27 cellular contexts compared by ENCODE assay signal in genomic region chr5:122919969-122920368, GRCh38.
"Had no signal": no experiment of that assay in that cellular context is flagged by ENCODE, and none has a peak within 500 bp of the region (broad histone marks: within the 10 kb centered on the region; RNA-seq: fewer than 3 reads in every experiment).

No MANE protein-coding gene starts in this region.

- H3K27ac ChIP-seq: neutrophil, pancreas, prostate gland, right lobe of liver, sigmoid colon, stomach, thoracic aorta, thyroid gland, tibial nerve, upper lobe of left lung, vagina had no signal

- ATAC-seq: natural killer cell treated with Interleukin-12 subunit alpha and Interleukin-12 subunit beta and Interleukin-15 and Interleukin-18, amount 100 ng/mL, for 72 hours; pancreas; right cardiac atrium; right lobe of liver; stimulated activated effector memory CD8-positive, alpha-beta T cell treated with anti-CD3 and anti-CD28 coated beads, Interleukin-12 subunit alpha, Interleukin-12 subunit beta, amount 100 ng/mL, for 72 hours; stimulated activated naive B cell treated with anti-CD40 and anti-IgM and Interleukin-4, amounts not matched to agents 10 μg/mL and 1 μg/mL and 100 μg/mL, for 72 hours had no signal

- H3K27ac Mint-ChIP-seq: natural killer cell treated with Interleukin-12 subunit alpha and Interleukin-12 subunit beta and Interleukin-15 and Interleukin-18, amount 100 ng/mL, for 72 hours; nephron progenitor cell; stimulated activated effector memory CD8-positive, alpha-beta T cell treated with anti-CD3 and anti-CD28 coated beads, Interleukin-12 subunit alpha, Interleukin-12 subunit beta, amount 100 ng/mL, for 72 hours; stimulated activated naive B cell treated with anti-CD40 and anti-IgM and Interleukin-4, amounts not matched to agents 10 μg/mL and 1 μg/mL and 100 μg/mL, for 72 hours; stimulated activated naive CD8-positive, alpha-beta T cell treated with anti-CD3 and anti-CD28 coated beads, Interleukin-15, Interleukin-2, amounts not matched to agents 100 ng/mL and 50 ng/mL, for 24 hours had no signal

- H3K9me3 ChIP-seq: neutrophil, pancreas, prostate gland, right lobe of liver, sigmoid colon, stomach, thoracic aorta, thyroid gland, tibial nerve, upper lobe of left lung, vagina had no signal

- H3K36me3 Mint-ChIP-seq: natural killer cell treated with Interleukin-12 subunit alpha and Interleukin-12 subunit beta and Interleukin-15 and Interleukin-18, amount 100 ng/mL, for 72 hours; stimulated activated effector memory CD8-positive, alpha-beta T cell treated with anti-CD3 and anti-CD28 coated beads, Interleukin-12 subunit alpha, Interleukin-12 subunit beta, amount 100 ng/mL, for 72 hours had no signal

- FAIRE-seq: pancreas, small intestine, urothelium cell line had no signal

- H3K4me1 ChIP-seq: prostate gland, upper lobe of left lung, vagina had no signal

- H3K9me3 Mint-ChIP-seq: natural killer cell treated with Interleukin-12 subunit alpha and Interleukin-12 subunit beta and Interleukin-15 and Interleukin-18, amount 100 ng/mL, for 72 hours; stimulated activated effector memory CD8-positive, alpha-beta T cell treated with anti-CD3 and anti-CD28 coated beads, Interleukin-12 subunit alpha, Interleukin-12 subunit beta, amount 100 ng/mL, for 72 hours had no signal

- DNase-seq: nephron progenitor cell; nucleus accumbens; pancreas; right cardiac atrium; right lobe of liver; sigmoid colon; small intestine; stimulated activated CD4-positive, alpha-beta T cell treated with anti-CD3 and anti-CD28 coated beads, Interleukin-15, amount 100 ng/mL, for 24 hours; stimulated activated CD4-positive, alpha-beta T cell treated with anti-CD3 and anti-CD28 coated beads, Interleukin-2, amount 100 ng/mL, for 24 hours; stimulated activated CD4-positive, alpha-beta T cell treated with anti-CD3 and anti-CD28 coated beads, Interleukin-2, amount 100 ng/mL, for 48 hours; stimulated activated CD4-positive, alpha-beta T cell treated with anti-CD3 and anti-CD28 coated beads, Interleukin-4, amount 100 ng/mL, for 24 hours; stimulated activated naive B cell treated with anti-CD40 and anti-IgM and Interleukin-4, amounts not matched to agents 10 μg/mL and 1 μg/mL and 100 μg/mL, for 72 hours; stimulated activated naive CD4-positive, alpha-beta T cell treated with Interleukin-2 at 50 U/mL for 16 hours; stomach; thyroid gland; trophoblast cell; upper lobe of left lung had no signal

- H3K27me3 Mint-ChIP-seq: stimulated activated naive B cell treated with anti-CD40 and anti-IgM and Interleukin-4, amounts not matched to agents 10 μg/mL and 1 μg/mL and 100 μg/mL, for 72 hours; stimulated activated naive CD8-positive, alpha-beta T cell treated with anti-CD3 and anti-CD28 coated beads, Interleukin-15, Interleukin-2, amounts not matched to agents 100 ng/mL and 50 ng/mL, for 24 hours had no signal

- H3K36me3 ChIP-seq: neutrophil, pancreas, prostate gland, right lobe of liver, sigmoid colon, stomach, thoracic aorta, thyroid gland, tibial nerve, upper lobe of left lung, vagina had no signal

- H3K4me3 Mint-ChIP-seq: natural killer cell treated with Interleukin-12 subunit alpha and Interleukin-12 subunit beta and Interleukin-15 and Interleukin-18, amount 100 ng/mL, for 72 hours; nephron progenitor cell; neural crest cell; stimulated activated effector memory CD8-positive, alpha-beta T cell treated with anti-CD3 and anti-CD28 coated beads, Interleukin-12 subunit alpha, Interleukin-12 subunit beta, amount 100 ng/mL, for 72 hours; stimulated activated naive B cell treated with anti-CD40 and anti-IgM and Interleukin-4, amounts not matched to agents 10 μg/mL and 1 μg/mL and 100 μg/mL, for 72 hours; stimulated activated naive CD8-positive, alpha-beta T cell treated with anti-CD3 and anti-CD28 coated beads, Interleukin-15, Interleukin-2, amounts not matched to agents 100 ng/mL and 50 ng/mL, for 24 hours had no signal

- H3K4me3 ChIP-seq: pancreas, prostate gland, right lobe of liver, sigmoid colon, stomach, thoracic aorta, thyroid gland, tibial nerve, upper lobe of left lung, vagina had no signal

- H3K27me3 ChIP-seq: neutrophil, pancreas, right lobe of liver, sigmoid colon, stomach, thyroid gland, tibial nerve, upper lobe of left lung, vagina had no signal
